Comparison of ENCODE assay signal across 30 cellular contexts in the genomic region with DNA sequence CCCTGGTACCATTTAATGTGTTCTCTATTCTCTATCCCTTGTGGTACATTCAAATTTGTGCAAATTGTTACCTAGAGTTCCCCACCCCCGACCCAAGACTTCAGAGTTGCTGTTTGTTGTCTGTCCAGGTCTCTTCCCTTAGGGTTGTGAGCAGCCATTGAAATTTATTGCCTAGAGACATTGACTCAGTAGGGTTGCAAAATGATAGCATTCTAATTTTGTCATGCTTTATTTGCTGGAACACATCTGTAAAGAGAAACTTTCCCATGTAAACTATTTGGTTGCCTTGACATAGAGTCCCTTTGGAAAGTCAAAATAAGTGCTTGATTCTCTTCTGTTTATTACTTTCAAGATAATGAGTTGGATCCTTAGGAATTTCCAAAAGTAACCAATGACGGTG.
DNase-seq lines count a peak whose midpoint lies in the region; ATAC-seq and TF ChIP-seq lines count a peak whose summit lies in the region.
"Had no signal": no experiment of that assay in that cellular context is flagged by ENCODE, and none has a peak within 500 bp of the region (broad histone marks: within the 10 kb centered on the region; RNA-seq: fewer than 3 reads in every experiment).

No MANE protein-coding gene starts in this region.

- intact Hi-C loops in uterus (cut with DNase I; ENCODE audit: low total_unique reads), result no loop called here

- no peak for TF ChIP-seq POLR2A in uterus (IDR thresholded peaks at IDR 0.05)

- no peak overlapping the region for H3K9ac ChIP-seq in adipocyte (ENCODE audit: low read length)
- H3K9ac ChIP-seq in MM.1S (ENCODE audit: low read length), result no peak overlapping the region
- H3K9ac ChIP-seq: KMS-11 had no signal

- H2AFZ ChIP-seq in MM.1S (ENCODE audit: low read length), result no peak overlapping the region

- H3K9me3 ChIP-seq in adipocyte (ENCODE audit: control insufficient read depth, low read length) (no peaks in the 10 kb centered on the region), uterus (no peaks in the 10 kb centered on the region), MM.1S (replicated peaks; ENCODE audit: insufficient read depth, low read length) (no peaks in the 10 kb centered on the region)
- H3K9me3 ChIP-seq: lower lobe of right lung, prostate gland, SJCRH30, transverse colon had no signal

- no peaks in the 10 kb centered on the region for H3K79me2 ChIP-seq in MM.1S (ENCODE audit: low read length)

- H3K4me3 ChIP-seq in adipocyte (ENCODE audit: low read length), result peak overlapping the region; percentile 21
- no peak overlapping the region for H3K4me3 ChIP-seq in fibroblast of villous mesenchyme (ENCODE audit: low read depth, low read length)
- H3K4me3 ChIP-seq in uterus, result no peak overlapping the region
- H3K4me3 ChIP-seq in MM.1S (ENCODE audit: low read length), result no peak overlapping the region
- H3K4me3 ChIP-seq: cardiac muscle cell, coronary artery, lower lobe of right lung, prostate gland, SJCRH30, transverse colon had no signal

- TF ChIP-seq CTCF in fibroblast of villous mesenchyme (IDR thresholded peaks at IDR 0.05; ENCODE audit: insufficient read depth, low read depth, low read length) (no peak), uterus (IDR thresholded peaks at IDR 0.05) (no peak), MM.1S (IDR thresholded peaks at IDR 0.05; ENCODE audit: low read length) (no peak)

- no peaks in the 10 kb centered on the region for H3K36me3 ChIP-seq in adipocyte (ENCODE audit: control insufficient read depth, insufficient read depth, low read length, severe bottlenecking)
- no peaks in the 10 kb centered on the region for H3K36me3 ChIP-seq in uterus
- H3K36me3 ChIP-seq in MM.1S (replicated peaks; ENCODE audit: insufficient read depth, low read length), result no peaks in the 10 kb centered on the region
- H3K36me3 ChIP-seq: cardiac muscle cell, lower lobe of right lung, prostate gland, SJCRH30, transverse colon had no signal

- peak; percentile 47 for DNase-seq in GM04504 (ENCODE audit: low read depth)
- peak; percentile 63 for DNase-seq in adipocyte (ENCODE audit: low read depth)
- DNase-seq in fibroblast of villous mesenchyme (ENCODE audit: low read depth), result peak; percentile 88
- DNase-seq in uterus, result no peak
- no peak for DNase-seq in MM.1S
- DNase-seq in effector CD4-positive, alpha-beta T cell, result no peak
- DNase-seq: activated CD4-positive, alpha-beta T cell treated with anti-CD3 and anti-CD28 coated beads for 36 hours; activated T-cell treated with anti-CD3 and anti-CD28 coated beads for 4 hours; aorta; CD4-positive, alpha-beta T cell; DMS79 treated with DMSO at 0.1 percent for 48 hours; effector memory CD8-positive, alpha-beta T cell; H7; hippocampal formation; lower lobe of right lung; naive thymus-derived CD8-positive, alpha-beta T cell; NCI-H1694 treated with DMSO at 0.1 percent for 48 hours; NCI-H446 treated with DMSO at 0.1 percent for 48 hours; nucleus accumbens; SJCRH30; stimulated activated CD4-positive, alpha-beta T cell treated with anti-CD3 and anti-CD28 coated beads, Interleukin-4, amount 100 ng/mL, for 4 hours; T-helper 9 cell; transverse colon had no signal

- ATAC-seq in GM21526 (IDR thresholded peaks at IDR 0.05; ENCODE audit: low FRiP score, unreplicated experiment), result no peak
- ATAC-seq: activated CD4-positive, alpha-beta T cell treated with anti-CD3 and anti-CD28 coated beads for 36 hours; activated naive CD4-positive, alpha-beta T cell treated with anti-CD3 and anti-CD28 coated beads, Interleukin-2, amount 50 U/mL, for 72 hours; effector memory CD8-positive, alpha-beta T cell; lower lobe of right lung; naive thymus-derived CD8-positive, alpha-beta T cell had no signal

- H3K27me3 ChIP-seq in adipocyte (replicated peaks; ENCODE audit: control insufficient read depth, insufficient read depth, low read length), result no peaks in the 10 kb centered on the region
- no peaks in the 10 kb centered on the region for H3K27me3 ChIP-seq in uterus
- H3K27me3 ChIP-seq in MM.1S (replicated peaks; ENCODE audit: insufficient read depth, low read length), result no peaks in the 10 kb centered on the region
- H3K27me3 ChIP-seq: cardiac muscle cell, SJCRH30, transverse colon had no signal

- peaks cover 34% of the 10 kb centered on the region for H3K4me1 ChIP-seq in adipocyte (ENCODE audit: control insufficient read depth, insufficient read depth, low read length)
- peaks cover 0 to 4% of the 10 kb centered on the region in 2 donors for H3K4me1 ChIP-seq in uterus
- H3K4me1 ChIP-seq in MM.1S (ENCODE audit: low read length), result no peaks in the 10 kb centered on the region
- H3K4me1 ChIP-seq: prostate gland had no signal

- H3F3A ChIP-seq in MM.1S (ENCODE audit: insufficient read depth, low read length), result no peaks in the 10 kb centered on the region

- no peaks in the 10 kb centered on the region for H4K20me1 ChIP-seq in MM.1S (ENCODE audit: insufficient read depth, low read length)

- H3K9me2 ChIP-seq in MM.1S (replicated peaks; ENCODE audit: insufficient read depth, low read length), result no peaks in the 10 kb centered on the region

- H3K4me2 ChIP-seq in MM.1S (ENCODE audit: low read depth, low read length), result no peak overlapping the region
- H3K4me2 ChIP-seq: KMS-11 had no signal

- H3K27ac ChIP-seq in uterus, result peak overlapping the region; percentile 50 to 69
- no peak overlapping the region for H3K27ac ChIP-seq in MM.1S (ENCODE audit: low read length)
- H3K27ac ChIP-seq: cardiac muscle cell, KMS-11, lower lobe of right lung, prostate gland, SJCRH30, VCaP had no signal

Comparison
In these comparisons a context has a peak if more than half of its experiments do, and no peak if none do; other contexts are left out.
1. DNase-seq: peak in GM04504 (single experiment), adipocyte (single experiment) and fibroblast of villous mesenchyme (single experiment); none in uterus (0 of 2), MM.1S (single experiment) and effector CD4-positive, alpha-beta T cell (single experiment).